ENCODE assay signal across 1 cellular context in genomic region chr18:26090130-26091046, GRCh38.
TF ChIP-seq lines count a peak whose summit lies in the region.

TSS of gene SS18 (minus strand) at chr18:26090613. CDS start at chr18:26090569, 44 bp downstream.

TF ChIP-seq in HEK293, 187 proteins besides CTCF, POLR2A, EP300 and RAD21 (continued from another document and continues in another):
- TF ChIP-seq MZF1 (tag by site-specific recombination; IDR thresholded peaks at IDR 0.05; ENCODE audit: borderline replicate concordance) (no peak), HIC1 (tag by site-specific recombination; IDR thresholded peaks at IDR 0.05) (no peak), ZNF202 (tag by site-specific recombination; IDR thresholded peaks at IDR 0.05; ENCODE audit: borderline replicate concordance) (no peak), SP7 (tag by site-specific recombination; IDR thresholded peaks at IDR 0.05) (peak; percentile 75), ZNF398 (tag by site-specific recombination; IDR thresholded peaks at IDR 0.05) (no peak), ZBTB44 (tag by site-specific recombination; IDR thresholded peaks at IDR 0.05) (no peak), ZNF777 (tag by site-specific recombination; IDR thresholded peaks at IDR 0.05; ENCODE audit: borderline replicate concordance) (no peak), KLF1 (tag by site-specific recombination; IDR thresholded peaks at IDR 0.05) (no peak; the same call in 1 of the 2 replicates), ZNF518A (tag by site-specific recombination; conservative IDR thresholded peaks at IDR 0.05; ENCODE audit: low read depth) (no peak; the same call in 1 of the 2 replicates), ZNF560 (tag by site-specific recombination; IDR thresholded peaks at IDR 0.05; ENCODE audit: borderline replicate concordance) (no peak), PRDM10 (tag by site-specific recombination; IDR thresholded peaks at IDR 0.05) (peak; percentile 100), HOXA7 (CRISPR knock-in tag; IDR thresholded peaks at IDR 0.05; ENCODE audit: borderline replicate concordance) (no peak), ZNF214 (tag by site-specific recombination; IDR thresholded peaks at IDR 0.05; ENCODE audit: borderline replicate concordance) (no peak), ZNF701 (tag by site-specific recombination; IDR thresholded peaks at IDR 0.05) (no peak), ZNF544 (tag by site-specific recombination; IDR thresholded peaks at IDR 0.05) (no peak), ZNF341 (tag by site-specific recombination; IDR thresholded peaks at IDR 0.05; ENCODE audit: low read depth) (peak; percentile 67), ZNF157 (tag by site-specific recombination; IDR thresholded peaks at IDR 0.05) (no peak), ZNF596 (tag by site-specific recombination; IDR thresholded peaks at IDR 0.05) (no peak), ZNF132 (tag by site-specific recombination; IDR thresholded peaks at IDR 0.05; ENCODE audit: borderline replicate concordance) (no peak), ZNF571 (tag by site-specific recombination; IDR thresholded peaks at IDR 0.05) (no peak), ZNF785 (tag by site-specific recombination; IDR thresholded peaks at IDR 0.05) (no peak), ZNF16 (tag by site-specific recombination; IDR thresholded peaks at IDR 0.05; ENCODE audit: low read depth) (no peak), ZNF362 (tag by site-specific recombination; IDR thresholded peaks at IDR 0.05) (no peak), ZNF148 (tag by site-specific recombination; IDR thresholded peaks at IDR 0.05; ENCODE audit: borderline replicate concordance) (0 out of 2 replicates have a peak, but pooled peaks have one; percentile 25), PRDM1 (tag by site-specific recombination; IDR thresholded peaks at IDR 0.05) (no peak), MEIS1 (CRISPR knock-in tag; IDR thresholded peaks at IDR 0.05; ENCODE audit: borderline replicate concordance) (no peak), ZSCAN18 (tag by site-specific recombination; IDR thresholded peaks at IDR 0.05) (no peak), ZNF146 (tag by site-specific recombination; IDR thresholded peaks at IDR 0.05) (no peak), ZNF585B (tag by site-specific recombination; IDR thresholded peaks at IDR 0.05) (no peak), KLF16 (tag by site-specific recombination; IDR thresholded peaks at IDR 0.05) (no peak; the same call in none of the 2 replicates), ZNF629 (tag by site-specific recombination; IDR thresholded peaks at IDR 0.05) (0 out of 2 replicates have a peak, but pooled peaks have one; percentile 30), ZNF645 (tag by site-specific recombination; IDR thresholded peaks at IDR 0.05) (no peak)
